ENCODE assay signal across 17 cellular contexts in genomic region chr4:172979332-172979731, GRCh38.
"Had no signal": no experiment of that assay in that cellular context is flagged by ENCODE, and none has a peak within 500 bp of the region (broad histone marks: within the 10 kb centered on the region; RNA-seq: fewer than 3 reads in every experiment).

No MANE protein-coding gene starts in this region.

- H3K27ac ChIP-seq: heart right ventricle, hepatocyte, parathyroid adenoma, psoas muscle, right lobe of liver, tibial nerve had no signal

- H3K9me3 ChIP-seq: psoas muscle, right lobe of liver had no signal

- ATAC-seq: heart right ventricle; naive thymus-derived CD8-positive, alpha-beta T cell; psoas muscle had no signal

- H3K4me3 ChIP-seq: heart right ventricle, hepatocyte, lung, psoas muscle, right lobe of liver, tibial nerve had no signal

- H3K36me3 ChIP-seq: heart right ventricle, right lobe of liver, tibial nerve had no signal

- H3K4me1 ChIP-seq: heart right ventricle, parathyroid adenoma, psoas muscle, tibial nerve had no signal

- H3K27me3 ChIP-seq: hepatocyte, right lobe of liver, tibial nerve had no signal

- DNase-seq: heart right ventricle; islet precursor cell; mesendoderm; naive thymus-derived CD8-positive, alpha-beta T cell; nucleus accumbens; psoas muscle; right lobe of liver; stimulated activated CD4-positive, alpha-beta T cell treated with anti-CD3 and anti-CD28 coated beads, Interleukin-12 subunit alpha, Interleukin-12 subunit beta, amount 100 ng/mL, for 4 hours; stimulated activated CD4-positive, alpha-beta T cell treated with anti-CD3 and anti-CD28 coated beads, Interleukin-15, amount 100 ng/mL, for 24 hours; stimulated activated CD4-positive, alpha-beta T cell treated with anti-CD3 and anti-CD28 coated beads, Interleukin-2, amount 100 ng/mL, for 24 hours; stimulated activated CD4-positive, alpha-beta T cell treated with anti-CD3 and anti-CD28 coated beads, Interleukin-4, amount 100 ng/mL, for 1 hour; stimulated activated naive CD4-positive, alpha-beta T cell; substantia nigra had no signal

- H3K4me2 ChIP-seq: hepatocyte had no signal
